11 cellular contexts compared by ENCODE assay signal in the genomic region with DNA sequence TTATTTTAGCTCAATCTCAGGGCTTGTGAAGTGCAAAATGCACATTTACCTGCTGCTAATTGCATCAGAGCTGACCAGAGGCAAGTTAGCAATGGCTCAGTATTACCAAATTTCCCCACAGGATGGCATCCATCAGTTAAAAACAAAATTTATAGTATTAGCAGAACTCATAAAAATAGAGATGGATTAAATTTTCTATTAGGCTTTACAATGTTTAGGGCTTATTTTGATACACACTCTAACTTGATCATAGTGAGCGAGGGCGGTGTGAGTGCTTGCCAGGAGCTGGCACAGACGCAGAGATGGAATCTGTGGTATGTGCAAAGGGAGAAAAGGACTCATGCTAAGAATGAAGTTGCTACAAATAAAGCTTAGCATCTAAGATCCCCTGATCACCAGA.
DNase-seq lines count a peak whose midpoint lies in the region; ATAC-seq, FAIRE-seq and TF ChIP-seq lines count a peak whose summit lies in the region.
"Had no signal": no experiment of that assay in that cellular context is flagged by ENCODE, and none has a peak within 500 bp of the region (broad histone marks: within the 10 kb centered on the region; RNA-seq: fewer than 3 reads in every experiment).

No MANE protein-coding gene starts in this region.

- no peak overlapping the region for H3K9ac ChIP-seq in Loucy (ENCODE audit: low read depth, low read length, poor library complexity, severe bottlenecking)

- peaks cover 32% of the 10 kb centered on the region for H3K4me1 Mint-ChIP-seq in chondrocyte (ENCODE audit: low read depth)
- peaks cover 31% of the 10 kb centered on the region for H3K4me1 Mint-ChIP-seq in mesothelial cell of epicardium

- H3K4me3 ChIP-seq in A549 (no peak overlapping the region), Loucy (ENCODE audit: low read length, poor library complexity, severe bottlenecking) (no peak overlapping the region), lower leg skin (ENCODE audit: low read depth, poor library complexity, severe bottlenecking) (no peak overlapping the region)

- H3K27me3 ChIP-seq in Loucy (ENCODE audit: insufficient read depth, low read length, poor library complexity, severe bottlenecking): no peaks in the 10 kb centered on the region
- H3K27me3 ChIP-seq: neutrophil had no signal

- CTCF ChIA-PET in A549 (lab: Yijun Ruan, JAX): interaction anchor here (0.9 to 1.8 kb wide), 5 partner anchors 13 to 159 kb away, joined by 3 to 6 read pairs (median 3); no protein-coding TSS in a partner anchor

- no peak overlapping the region for H3K4me3 Mint-ChIP-seq in chondrocyte (ENCODE audit: unreplicated experiment)
- no peak overlapping the region for H3K4me3 Mint-ChIP-seq in mesothelial cell of epicardium

- DNase-seq in A549 (ENCODE audit: low read depth in 1 of 2, low spot score in 1 of 2) (no peak), chondrocyte (ENCODE audit: low spot score) (no peak), mesothelial cell of epicardium (ENCODE audit: low spot score in 2 of 2, unreplicated experiment in 2 of 2) (no peak), NCI-H1417 (lab: John Stamatoyannopoulos, UW) (no peak), lower leg skin (ENCODE audit: low spot score in 2 of 2) (no peak)
- DNase-seq in stimulated activated CD4-positive, alpha-beta T cell treated with anti-CD3 and anti-CD28 coated beads, Interleukin-12 subunit alpha, Interleukin-12 subunit beta, amount 100 ng/mL, for 4 hours: no peak
- DNase-seq: activated CD8-positive, alpha-beta memory T cell treated with anti-CD3 and anti-CD28 coated beads, Interleukin-2, amount 50 U/mL, for 48 hours; NCI-H510A treated with DMSO at 0.1 percent for 48 hours had no signal

- WGBS in A549 (ENCODE audit: missing lambda C conversion rate): 39% methylated on average over 3 of the region's 3 CpGs
- WGBS in lower leg skin, 2 donors: 21 to 26% methylated on average over 3 of the region's 3 CpGs

- H3K4me1 ChIP-seq in A549 (no peaks in the 10 kb centered on the region), Loucy (ENCODE audit: insufficient read depth, low read length, poor library complexity, severe bottlenecking) (peaks cover 30% of the 10 kb centered on the region)

- no peaks in the 10 kb centered on the region for H3K9me3 ChIP-seq in A549
- H3K9me3 ChIP-seq in Loucy (ENCODE audit: insufficient read depth, low read depth, low read length): no peaks in the 10 kb centered on the region
- H3K9me3 ChIP-seq: neutrophil had no signal

- no peak for TF ChIP-seq EP300 in A549 (IDR thresholded peaks at IDR 0.05)

- H3K36me3 Mint-ChIP-seq in chondrocyte (ENCODE audit: low read depth) (no peaks in the 10 kb centered on the region), mesothelial cell of epicardium (no peaks in the 10 kb centered on the region)

- H3K4me2 ChIP-seq in A549 (no peak overlapping the region), Loucy (ENCODE audit: low read depth, low read length, poor library complexity, severe bottlenecking) (no peak overlapping the region)

- no peaks in the 10 kb centered on the region for H3K9me3 Mint-ChIP-seq in chondrocyte (ENCODE audit: low read depth)
- H3K9me3 Mint-ChIP-seq in mesothelial cell of epicardium: no peaks in the 10 kb centered on the region

- H3K27ac ChIP-seq in A549: no peak overlapping the region
- H3K27ac ChIP-seq: neutrophil had no signal

- ATAC-seq in A549 (0 out of 6 replicates have a peak, but pooled peaks of 1 of the 2 experiments have one; percentile 47), HG03025 (IDR thresholded peaks at IDR 0.05; ENCODE audit: low FRiP score, unreplicated experiment) (no peak)

- peak; percentile 13; the same call in 1 of the 3 replicates for TF ChIP-seq CTCF in A549 (IDR thresholded peaks at IDR 0.05)
- peak; percentile 50 for TF ChIP-seq CTCF in Loucy (conservative IDR thresholded peaks at IDR 0.05; ENCODE audit: low read length)
- TF ChIP-seq CTCF in chondrocyte (IDR thresholded peaks at IDR 0.05): peak; percentile 76
- TF ChIP-seq CTCF in mesothelial cell of epicardium (IDR thresholded peaks at IDR 0.05; ENCODE audit: unreplicated experiment): no peak
- no peak for TF ChIP-seq CTCF in lower leg skin (IDR thresholded peaks at IDR 0.05)

- peak in 1 of 2 experiments; percentile 44; a peak in 3 of 5 replicates for TF ChIP-seq RAD21 in A549 (conservative IDR thresholded peaks at IDR 0.05 in 1 of 2, IDR thresholded peaks at IDR 0.05 in 1 of 2)

- intact Hi-C loops in lower leg skin (cut with DNase I; ENCODE audit: low total_unique reads): no loop called here

- no peaks in the 10 kb centered on the region for H3K9me2 ChIP-seq in Loucy (replicated peaks; ENCODE audit: low read depth, low read length)

- H3K27me3 Mint-ChIP-seq in chondrocyte (ENCODE audit: low read depth) (no peaks in the 10 kb centered on the region), mesothelial cell of epicardium (ENCODE audit: low read depth) (peaks cover 16% of the 10 kb centered on the region)

- peak overlapping the region; percentile 36 for H2AFZ ChIP-seq in Loucy (ENCODE audit: low read length)

- POLR2A ChIA-PET in A549 (lab: Yijun Ruan, JAX): no interaction called here

- H3F3A ChIP-seq in Loucy (ENCODE audit: low read depth): no peaks in the 10 kb centered on the region

- no peaks in the 10 kb centered on the region for H3K79me2 ChIP-seq in Loucy (ENCODE audit: insufficient read depth, low read length)

- TF ChIP-seq POLR2A in A549 (IDR thresholded peaks at IDR 0.05; ENCODE audit: low read length): no peak
- no peak for TF ChIP-seq POLR2A in lower leg skin (IDR thresholded peaks at IDR 0.05)

- no peak for FAIRE-seq in A549 (lab: Jason Lieb, UNC)

- no peaks in the 10 kb centered on the region for H3K36me3 ChIP-seq in Loucy (ENCODE audit: insufficient read depth, low read length)
- H3K36me3 ChIP-seq: neutrophil had no signal

- H3K27ac Mint-ChIP-seq in chondrocyte (ENCODE audit: unreplicated experiment): peak overlapping the region; percentile 81
- peak overlapping the region; percentile 67 for H3K27ac Mint-ChIP-seq in mesothelial cell of epicardium

- H4K20me1 ChIP-seq in Loucy (ENCODE audit: insufficient read depth, low read length, poor library complexity, severe bottlenecking): no peaks in the 10 kb centered on the region

TF ChIP-seq in A549, 52 proteins besides CTCF, POLR2A, EP300 and RAD21:
- TF ChIP-seq SMC3 (IDR thresholded peaks at IDR 0.05): peak; percentile 25; the same call in 1 of the 3 replicates
- TF ChIP-seq TFCP2L1 (CRISPR knock-in tag; IDR thresholded peaks at IDR 0.05): no peak
TF ChIP-seq in A549: peak in this region for 1.

Comparison
In these comparisons a context has a peak if more than half of its experiments do, and no peak if none do; other contexts are left out.
1. CTCF ChIP-seq: peak in A549 (single experiment), Loucy (single experiment) and chondrocyte (single experiment); none in mesothelial cell of epicardium (single experiment) and lower leg skin (0 of 3).